ENCODE assay signal across 2 cellular contexts in genomic region chr11:8658210-8658968, GRCh38.
TF ChIP-seq lines count a peak whose summit lies in the region.

No MANE protein-coding gene starts in this region.

TF ChIP-seq in H1, 55 proteins besides CTCF, POLR2A, EP300 and RAD21:
- TF ChIP-seq CEBPB (IDR thresholded peaks at IDR 0.05; ENCODE audit: low read depth, low read length) = peak; percentile 50; the same call in 1 of the 2 replicates
- no peak for TF ChIP-seq SRF (IDR thresholded peaks at IDR 0.05; ENCODE audit: low read depth, low read length)

TF ChIP-seq in GM12891, 5 proteins besides CTCF, POLR2A, EP300 and RAD21:
- no peak for TF ChIP-seq SPI1 (IDR thresholded peaks at IDR 0.05; ENCODE audit: low read depth, low read length)
- TF ChIP-seq TAF1 (IDR thresholded peaks at IDR 0.05; ENCODE audit: low read depth, low read length) = no peak
- no peak for TF ChIP-seq POLR2AphosphoS5 (IDR thresholded peaks at IDR 0.05; ENCODE audit: low read depth, low read length)
- TF ChIP-seq PAX5 (IDR thresholded peaks at IDR 0.05; ENCODE audit: insufficient read depth, low read length, severe bottlenecking) = no peak
- TF ChIP-seq POU2F2 (IDR thresholded peaks at IDR 0.05; ENCODE audit: low read depth, low read length) = no peak
